Comparison of ENCODE assay signal across 11 cellular contexts in the genomic region with DNA sequence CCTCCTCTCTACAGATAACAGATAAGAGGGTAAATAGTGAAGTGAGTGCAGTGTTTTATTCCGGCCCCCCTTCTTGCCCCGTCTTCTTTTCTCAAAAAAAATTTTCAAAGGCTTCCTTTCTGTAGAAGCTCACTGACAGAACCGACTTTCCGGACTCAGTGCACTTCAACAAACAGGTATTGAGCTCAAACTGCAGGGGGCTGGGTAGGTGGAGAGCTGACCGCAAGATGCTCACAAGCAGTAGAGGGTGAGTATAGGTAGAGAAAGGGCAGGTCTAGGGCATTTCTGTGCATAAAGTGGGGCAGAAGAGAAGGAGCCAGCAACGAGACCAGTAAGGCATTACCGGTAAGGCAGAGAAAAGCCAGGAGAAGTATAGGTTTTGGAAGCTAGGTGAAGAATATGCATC.
A peak's percentile ranks its signal among the peaks of the same experiment; 100 is the strongest.
DNase-seq lines count a peak whose midpoint lies in the region; ATAC-seq and TF ChIP-seq lines count a peak whose summit lies in the region.
"Had no signal": no experiment of that assay in that cellular context is flagged by ENCODE, and none has a peak within 500 bp of the region (broad histone marks: within the 10 kb centered on the region; RNA-seq: fewer than 3 reads in every experiment).

No MANE protein-coding gene starts in this region.

- peaks cover 8% of the 10 kb centered on the region; the same call in 1 of the 2 replicates for H3K9me3 ChIP-seq in OCI-LY3 (ENCODE audit: insufficient read depth, low read length)
- H3K9me3 ChIP-seq: HAP-1, thoracic aorta had no signal

- no peaks in the 10 kb centered on the region for H3K27me3 ChIP-seq in OCI-LY3 (ENCODE audit: low read depth, low read length)

- peak; percentile 28 for ATAC-seq in GM18502 (IDR thresholded peaks at IDR 0.05; ENCODE audit: poor library complexity, unreplicated experiment)
- ATAC-seq in GM21360 (IDR thresholded peaks at IDR 0.05; ENCODE audit: unreplicated experiment): no peak

- peaks cover 87% of the 10 kb centered on the region for H3K4me1 ChIP-seq in OCI-LY3 (ENCODE audit: low read length)
- H3K4me1 ChIP-seq: HAP-1 had no signal

- peaks cover 43% of the 10 kb centered on the region for H3K36me3 ChIP-seq in OCI-LY3 (replicated peaks; ENCODE audit: low read depth, low read length)
- H3K36me3 ChIP-seq: HAP-1, thoracic aorta had no signal

- no peaks in the 10 kb centered on the region for H3K9me3 Mint-ChIP-seq in activated T-helper 2 cell treated with anti-CD3 and anti-CD28 coated beads, Interferon-gamma antibody, Interleukin-2, Interleukin-4, amounts not matched to agents 10 μg/mL and 5 μg/mL and 100 μg/mL, durations not matched to agents 14 hours and 24 hours and 36 hours

- peak overlapping the region; percentile 60 for H3K9ac ChIP-seq in OCI-LY3 (ENCODE audit: low read length)

- TF ChIP-seq CTCF in OCI-LY3 (IDR thresholded peaks at IDR 0.05; ENCODE audit: low read depth, low read length): no peak

- H2AFZ ChIP-seq in OCI-LY3 (ENCODE audit: low read depth, low read length): no peak overlapping the region

- peak overlapping the region; percentile 57 for H3K4me3 ChIP-seq in OCI-LY3 (ENCODE audit: low read length)
- H3K4me3 ChIP-seq: HAP-1, thoracic aorta had no signal

- peak overlapping the region; percentile 73 for H3K27ac ChIP-seq in OCI-LY3 (ENCODE audit: low read length)
- H3K27ac ChIP-seq: thoracic aorta had no signal

- peak; percentile 60 for DNase-seq in activated T-helper 2 cell treated with anti-CD3 and anti-CD28 coated beads, Interferon-gamma antibody, Interleukin-2, Interleukin-4, amounts not matched to agents 10 μg/mL and 5 μg/mL and 100 μg/mL, durations not matched to agents 14 hours and 24 hours and 36 hours (ENCODE audit: low spot score)
- peak; percentile 65 for DNase-seq in stimulated activated CD4-positive, alpha-beta T cell treated with anti-CD3 and anti-CD28 coated beads, Interleukin-4, amount 100 ng/mL, for 24 hours
- DNase-seq in GM19238 (ENCODE audit: insufficient read length, low spot score): no peak
- no peak for DNase-seq in DMS79 treated with DMSO at 0.1 percent for 48 hours (lab: John Stamatoyannopoulos, UW)
- no peak for DNase-seq in cortex of kidney (lab: John Stamatoyannopoulos, UW)
- DNase-seq: DND-41 had no signal

- H3K27me3 Mint-ChIP-seq in activated T-helper 2 cell treated with anti-CD3 and anti-CD28 coated beads, Interferon-gamma antibody, Interleukin-2, Interleukin-4, amounts not matched to agents 10 μg/mL and 5 μg/mL and 100 μg/mL, durations not matched to agents 14 hours and 24 hours and 36 hours (ENCODE audit: low read depth): no peaks in the 10 kb centered on the region

- peak overlapping the region; percentile 75 for H3K27ac Mint-ChIP-seq in activated T-helper 2 cell treated with anti-CD3 and anti-CD28 coated beads, Interferon-gamma antibody, Interleukin-2, Interleukin-4, amounts not matched to agents 10 μg/mL and 5 μg/mL and 100 μg/mL, durations not matched to agents 14 hours and 24 hours and 36 hours

- H3K4me2 ChIP-seq in OCI-LY3 (ENCODE audit: low read length): peak overlapping the region; percentile 78

- H3K4me1 Mint-ChIP-seq in activated T-helper 2 cell treated with anti-CD3 and anti-CD28 coated beads, Interferon-gamma antibody, Interleukin-2, Interleukin-4, amounts not matched to agents 10 μg/mL and 5 μg/mL and 100 μg/mL, durations not matched to agents 14 hours and 24 hours and 36 hours (ENCODE audit: low read depth): peaks cover 63% of the 10 kb centered on the region

- peak overlapping the region; percentile 76 for H3K4me3 Mint-ChIP-seq in activated T-helper 2 cell treated with anti-CD3 and anti-CD28 coated beads, Interferon-gamma antibody, Interleukin-2, Interleukin-4, amounts not matched to agents 10 μg/mL and 5 μg/mL and 100 μg/mL, durations not matched to agents 14 hours and 24 hours and 36 hours (ENCODE audit: low read depth)

- H3K79me2 ChIP-seq in OCI-LY3 (ENCODE audit: low read length): peaks cover 91% of the 10 kb centered on the region

- intact Hi-C loops in activated T-helper 2 cell treated with anti-CD3 and anti-CD28 coated beads, Interferon-gamma antibody, Interleukin-2, Interleukin-4, amounts not matched to agents 10 μg/mL and 5 μg/mL and 100 μg/mL, durations not matched to agents 14 hours and 24 hours and 36 hours (cut with micrococcal nuclease): loop anchor here (2.0 to 5.0 kb wide), 4 partner anchors 13 to 97 kb away; partner anchors contain the start of gene ST6GAL1

- peaks cover 51% of the 10 kb centered on the region; the same call in 1 of the 2 replicates for H4K20me1 ChIP-seq in OCI-LY3 (ENCODE audit: insufficient read depth, low read length)

- H3K36me3 Mint-ChIP-seq in activated T-helper 2 cell treated with anti-CD3 and anti-CD28 coated beads, Interferon-gamma antibody, Interleukin-2, Interleukin-4, amounts not matched to agents 10 μg/mL and 5 μg/mL and 100 μg/mL, durations not matched to agents 14 hours and 24 hours and 36 hours (ENCODE audit: low read depth): peaks cover 51% of the 10 kb centered on the region

Comparison
In these comparisons a context has a peak if more than half of its experiments do, and no peak if none do; other contexts are left out.
1. DNase-seq: peak in activated T-helper 2 cell treated with anti-CD3 and anti-CD28 coated beads, Interferon-gamma antibody, Interleukin-2, Interleukin-4, amounts not matched to agents 10 μg/mL and 5 μg/mL and 100 μg/mL, durations not matched to agents 14 hours and 24 hours and 36 hours (single experiment) and stimulated activated CD4-positive, alpha-beta T cell treated with anti-CD3 and anti-CD28 coated beads, Interleukin-4, amount 100 ng/mL, for 24 hours (single experiment); none in GM19238 (single experiment), DMS79 treated with DMSO at 0.1 percent for 48 hours (single experiment) and cortex of kidney (single experiment).